Comparison of ENCODE assay signal across 18 cellular contexts in the genomic region with DNA sequence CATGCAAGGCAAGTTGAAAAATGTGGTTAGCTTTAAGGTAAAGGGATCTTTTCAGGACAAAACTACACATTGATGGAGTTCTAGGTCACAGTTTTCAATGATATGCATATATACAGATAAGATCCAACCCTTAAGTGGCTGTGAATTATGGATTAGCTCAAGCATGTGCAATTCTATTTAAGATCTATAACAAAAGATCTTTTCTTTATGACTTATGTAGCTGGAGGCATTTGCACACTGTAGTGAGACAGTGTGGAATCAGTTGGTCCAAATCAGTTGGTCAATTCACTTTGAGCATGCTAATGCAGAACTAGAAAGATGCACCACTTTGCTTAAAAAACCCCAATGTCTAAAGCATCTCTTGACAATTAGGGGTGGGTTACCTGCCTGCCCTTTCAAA.
DNase-seq lines count a peak whose midpoint lies in the region; ATAC-seq, FAIRE-seq and TF ChIP-seq lines count a peak whose summit lies in the region.
"Had no signal": no experiment of that assay in that cellular context is flagged by ENCODE, and none has a peak within 500 bp of the region (broad histone marks: within the 10 kb centered on the region; RNA-seq: fewer than 3 reads in every experiment).

No MANE protein-coding gene starts in this region.

- no peak for TF ChIP-seq EP300 in SK-N-SH (IDR thresholded peaks at IDR 0.05; ENCODE audit: borderline replicate concordance in 1 of 2, low read depth in 1 of 2, low read length in 1 of 2)
- no peak for TF ChIP-seq EP300 in gastroesophageal sphincter (IDR thresholded peaks at IDR 0.05)
- TF ChIP-seq EP300 in sigmoid colon (IDR thresholded peaks at IDR 0.05): no peak

- peaks cover 18 to 28% of the 10 kb centered on the region in 2 experiments; a peak in 3 of 4 replicates for H3K4me1 ChIP-seq in SK-N-SH (ENCODE audit: control insufficient read depth in 1 of 2, insufficient read depth in 2 of 2, low read depth in 1 of 2, low read length in 1 of 2)
- H3K4me1 ChIP-seq in gastroesophageal sphincter: peaks cover 3 to 43% (median 6%) of the 10 kb centered on the region in 3 donors
- H3K4me1 ChIP-seq in sigmoid colon: peaks cover 0 to 21% (median 12%) of the 10 kb centered on the region in 4 donors
- H3K4me1 ChIP-seq in upper lobe of right lung: peaks cover 26% of the 10 kb centered on the region

- ATAC-seq in SK-N-SH treated with all-trans-retinoic acid at 6 μM for 48 hours: no peak
- no peak for ATAC-seq in gastroesophageal sphincter
- no peak for ATAC-seq in upper lobe of right lung
- ATAC-seq: PC-3 had no signal

- H3K9me3 ChIP-seq in SK-N-SH: no peaks in the 10 kb centered on the region
- no peaks in the 10 kb centered on the region for H3K9me3 ChIP-seq in gastroesophageal sphincter
- no peaks in the 10 kb centered on the region for H3K9me3 ChIP-seq in sigmoid colon
- no peaks in the 10 kb centered on the region for H3K9me3 ChIP-seq in upper lobe of right lung

- no peak for TF ChIP-seq POLR2A in gastroesophageal sphincter (IDR thresholded peaks at IDR 0.05)
- TF ChIP-seq POLR2A in sigmoid colon (IDR thresholded peaks at IDR 0.05): no peak
- no peak for TF ChIP-seq POLR2A in H54 (IDR thresholded peaks at IDR 0.05; ENCODE audit: low read depth, low read length)

- H2AFZ ChIP-seq in SK-N-SH (ENCODE audit: low read depth): 0 out of 2 replicates have a peak overlapping the region, but pooled peaks have one; percentile 4

- no peak for FAIRE-seq in H54 (lab: Jason Lieb, UNC)

- H3K79me2 ChIP-seq in SK-N-SH (ENCODE audit: insufficient read depth): no peaks in the 10 kb centered on the region

- no peaks in the 10 kb centered on the region for H3K9me2 ChIP-seq in SK-N-SH

- H3K4me3 ChIP-seq in SK-N-SH (ENCODE audit: low read depth in 2 of 2, low read length in 1 of 2): no peak overlapping the region
- H3K4me3 ChIP-seq in gastroesophageal sphincter: no peak overlapping the region
- no peak overlapping the region for H3K4me3 ChIP-seq in sigmoid colon
- no peak overlapping the region for H3K4me3 ChIP-seq in upper lobe of right lung

- POLR2A ChIA-PET in SK-N-SH (lab: Yijun Ruan, JAX): no interaction called here

- H4K20me1 ChIP-seq in SK-N-SH (ENCODE audit: insufficient read depth): no peaks in the 10 kb centered on the region

- DNase-seq in SK-N-SH (no peak), sigmoid colon (no peak), upper lobe of right lung (no peak), H54 (ENCODE audit: insufficient read length, low spot score) (no peak), HT-29 (ENCODE audit: low spot score) (no peak)
- no peak for DNase-seq in activated naive CD4-positive, alpha-beta T cell treated with anti-CD3 and anti-CD28 coated beads, Interleukin-2, amount 50 U/mL, for 16 hours
- DNase-seq: DMS79 treated with DMSO at 0.1 percent for 48 hours, H7, HFFc6, NCI-H1436, NCI-H1930, NCI-H226, NCI-H524 treated with DMSO at 0.1 percent for 48 hours, PC-3 had no signal

- TF ChIP-seq CTCF in SK-N-SH (IDR thresholded peaks at IDR 0.05): no peak
- no peak for TF ChIP-seq CTCF in gastroesophageal sphincter (IDR thresholded peaks at IDR 0.05)
- TF ChIP-seq CTCF in sigmoid colon (IDR thresholded peaks at IDR 0.05): no peak
- no peak for TF ChIP-seq CTCF in upper lobe of right lung (IDR thresholded peaks at IDR 0.05)

- no peak overlapping the region for H3K9ac ChIP-seq in SK-N-SH

- TF ChIP-seq RAD21 in SK-N-SH (IDR thresholded peaks at IDR 0.05; ENCODE audit: low read length): no peak

- no peaks in the 10 kb centered on the region for H3K27me3 ChIP-seq in SK-N-SH (ENCODE audit: insufficient read depth)
- no peaks in the 10 kb centered on the region for H3K27me3 ChIP-seq in gastroesophageal sphincter
- H3K27me3 ChIP-seq in sigmoid colon: no peaks in the 10 kb centered on the region
- no peaks in the 10 kb centered on the region for H3K27me3 ChIP-seq in upper lobe of right lung

- H3K27ac ChIP-seq in SK-N-SH (ENCODE audit: low read depth in 2 of 2, low read length in 1 of 2) (peak overlapping the region in 1 of 2 experiments; percentile 98; a peak in 2 of 4 replicates), gastroesophageal sphincter (peak overlapping the region in 3 of 4 donors; percentile 2 to 71 (median 69)), sigmoid colon (peak overlapping the region; percentile 49 to 69 (median 54)), upper lobe of right lung (peak overlapping the region; percentile 65)
- H3K27ac ChIP-seq: 22Rv1, RWPE1 had no signal

- H3K4me2 ChIP-seq in SK-N-SH: no peak overlapping the region

- intact Hi-C loops in sigmoid colon (cut with DNase I): loop anchor here (10.0 kb wide), 1 partner anchor 412 kb away; a partner anchor contains a TSS
- intact Hi-C loops in upper lobe of right lung (cut with DNase I): no loop called here

- CTCF ChIA-PET in SK-N-SH (lab: Yijun Ruan, JAX): no interaction called here

- peaks cover 23% of the 10 kb centered on the region for H3F3A ChIP-seq in SK-N-SH (replicated peaks; ENCODE audit: insufficient read depth)

- H3K36me3 ChIP-seq in SK-N-SH (replicated peaks in 1 of 2; ENCODE audit: control insufficient read depth in 1 of 2, insufficient read depth in 2 of 2, low read length in 1 of 2) (no peaks in the 10 kb centered on the region), gastroesophageal sphincter (no peaks in the 10 kb centered on the region), sigmoid colon (no peaks in the 10 kb centered on the region), upper lobe of right lung (no peaks in the 10 kb centered on the region)

TF ChIP-seq in SK-N-SH, 30 proteins besides CTCF, POLR2A, EP300 and RAD21:
- no peak for TF ChIP-seq YY1 (IDR thresholded peaks at IDR 0.05; ENCODE audit: low read depth)
- no peak for TF ChIP-seq NFIC (IDR thresholded peaks at IDR 0.05; ENCODE audit: borderline replicate concordance)
- TF ChIP-seq TEAD4 (IDR thresholded peaks at IDR 0.05; ENCODE audit: borderline replicate concordance, insufficient read depth): no peak
- no peak for TF ChIP-seq CHD2 (IDR thresholded peaks at IDR 0.05; ENCODE audit: low read length, partially characterized antibody)
- no peak for TF ChIP-seq JUND (IDR thresholded peaks at IDR 0.05)
- TF ChIP-seq SMC3 (IDR thresholded peaks at IDR 0.05; ENCODE audit: low read depth, low read length): no peak

TF ChIP-seq in SK-N-SH treated with all-trans-retinoic acid at 6 μM for 48 hours, 23 proteins besides CTCF, POLR2A, EP300 and RAD21:
- TF ChIP-seq ZNF565 (CRISPR knock-in tag; conservative IDR thresholded peaks at IDR 0.05; ENCODE audit: low read depth) (no peak), GLIS3 (CRISPR knock-in tag; IDR thresholded peaks at IDR 0.05) (no peak)
- TF ChIP-seq, protein P1, sequence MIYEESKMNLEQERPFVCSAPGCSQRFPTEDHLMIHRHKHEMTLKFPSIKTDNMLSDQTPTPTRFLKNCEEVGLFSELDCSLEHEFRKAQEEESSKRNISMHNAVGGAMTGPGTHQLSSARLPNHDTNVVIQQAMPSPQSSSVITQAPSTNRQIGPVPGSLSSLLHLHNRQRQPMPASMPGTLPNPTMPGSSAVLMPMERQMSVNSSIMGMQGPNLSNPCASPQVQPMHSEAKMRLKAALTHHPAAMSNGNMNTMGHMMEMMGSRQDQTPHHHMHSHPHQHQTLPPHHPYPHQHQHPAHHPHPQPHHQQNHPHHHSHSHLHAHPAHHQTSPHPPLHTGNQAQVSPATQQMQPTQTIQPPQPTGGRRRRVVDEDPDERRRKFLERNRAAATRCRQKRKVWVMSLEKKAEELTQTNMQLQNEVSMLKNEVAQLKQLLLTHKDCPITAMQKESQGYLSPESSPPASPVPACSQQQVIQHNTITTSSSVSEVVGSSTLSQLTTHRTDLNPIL (CRISPR knock-in tag; IDR thresholded peaks at IDR 0.05; ENCODE audit: low read depth): no peak
